8 cellular contexts compared by ENCODE assay signal in the genomic region with DNA sequence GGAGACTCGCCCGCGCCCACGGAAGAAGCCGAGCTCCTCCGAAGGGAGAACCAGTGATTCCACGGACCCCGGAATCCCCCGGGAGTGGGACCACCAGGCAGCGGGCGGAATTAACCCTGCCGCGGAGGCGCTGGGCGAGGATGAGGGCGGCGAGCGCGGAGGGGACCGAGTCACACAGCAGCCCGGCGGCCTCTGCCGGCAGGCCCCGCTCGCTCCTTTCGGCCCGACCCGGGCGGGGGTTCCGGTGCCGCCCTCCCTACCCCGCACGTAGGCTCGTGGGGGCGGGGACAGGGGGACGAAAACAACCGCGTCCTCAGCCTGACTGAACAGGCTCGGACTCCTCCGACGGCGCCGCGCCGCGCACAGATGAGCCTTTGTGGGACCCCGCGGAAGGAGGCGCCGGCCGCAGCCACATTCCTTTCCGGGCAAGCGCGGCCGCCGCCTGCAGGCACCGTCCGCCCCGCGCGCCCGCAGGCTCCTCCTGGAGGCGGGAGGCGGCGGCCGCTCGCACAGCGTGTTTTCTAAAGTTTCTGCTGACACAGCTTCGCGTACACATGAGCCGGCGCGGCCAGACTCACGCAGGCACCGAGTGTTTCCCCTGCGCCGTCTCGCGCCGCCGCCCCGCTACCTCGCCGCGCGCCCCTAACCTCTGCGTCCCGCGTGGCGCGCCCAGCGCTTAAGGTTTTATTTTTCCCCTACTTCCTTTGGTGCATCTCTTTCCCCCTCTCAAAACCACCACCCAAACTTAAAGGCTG.
DNase-seq lines count a peak whose midpoint lies in the region; ATAC-seq and TF ChIP-seq lines count a peak whose summit lies in the region.

No MANE protein-coding gene starts in this region.

- peaks cover 4 to 42% of the 10 kb centered on the region in 2 donors for H3K4me1 ChIP-seq in left lung

- TF ChIP-seq CTCF in BJ (IDR thresholded peaks at IDR 0.05; ENCODE audit: insufficient read depth, low read depth, low read length): peak; percentile 2; the same call in 1 of the 2 replicates
- TF ChIP-seq CTCF in coronary artery (IDR thresholded peaks at IDR 0.05): no peak
- peak; percentile 16 to 38 for TF ChIP-seq CTCF in left lung (IDR thresholded peaks at IDR 0.05)

- DNase-seq in BJ (ENCODE audit: low read depth) (peak; percentile 41), NCI-H460 (ENCODE audit: extremely low read depth, low read depth) (peak; percentile 75), coronary artery (ENCODE audit: low spot score) (peak; percentile 96), left lung (peak; percentile 95 to 97)
- DNase-seq in activated CD4-positive, alpha-beta T cell treated with anti-CD3 and anti-CD28 coated beads, Interleukin-2, amount 10 ng/mL, durations not matched to agents 24 days and 14 days: peak; percentile 97
- peak; percentile 83 for DNase-seq in stimulated activated CD4-positive, alpha-beta T cell treated with anti-CD3 and anti-CD28 coated beads, Interleukin-2, amount 100 ng/mL, for 4 hours (ENCODE audit: low read depth)

- H3K36me3 ChIP-seq in BJ (ENCODE audit: control insufficient read depth, insufficient read depth, low read length): no peaks in the 10 kb centered on the region
- H3K36me3 ChIP-seq in left lung: no peaks in the 10 kb centered on the region

- H3K27ac Mint-ChIP-seq in activated CD4-positive, alpha-beta T cell treated with anti-CD3 and anti-CD28 coated beads, Interleukin-2, amount 10 ng/mL, durations not matched to agents 24 days and 14 days: peak overlapping the region; percentile 100

- H3K27me3 ChIP-seq in BJ (ENCODE audit: control insufficient read depth, insufficient read depth, low read length) (no peaks in the 10 kb centered on the region), left lung (no peaks in the 10 kb centered on the region)

- POLR2A ChIA-PET in BJ (lab: Charles Lee): interaction anchor here (0.5 kb wide), 1 partner anchor 298 kb away, joined by 6 read pairs; no protein-coding TSS in a partner anchor

- H3K27ac ChIP-seq in coronary artery (peak overlapping the region; percentile 97 to 99), left lung (peak overlapping the region; percentile 99 to 100)

- peak overlapping the region; percentile 92 for H3K4me3 Mint-ChIP-seq in activated CD4-positive, alpha-beta T cell treated with anti-CD3 and anti-CD28 coated beads, Interleukin-2, amount 10 ng/mL, durations not matched to agents 24 days and 14 days

- no peaks in the 10 kb centered on the region for H3K27me3 Mint-ChIP-seq in activated CD4-positive, alpha-beta T cell treated with anti-CD3 and anti-CD28 coated beads, Interleukin-2, amount 10 ng/mL, durations not matched to agents 24 days and 14 days

- peaks cover 6% of the 10 kb centered on the region for H3K36me3 Mint-ChIP-seq in activated CD4-positive, alpha-beta T cell treated with anti-CD3 and anti-CD28 coated beads, Interleukin-2, amount 10 ng/mL, durations not matched to agents 24 days and 14 days (ENCODE audit: low read depth)

- peaks cover 38% of the 10 kb centered on the region for H3K4me1 Mint-ChIP-seq in activated CD4-positive, alpha-beta T cell treated with anti-CD3 and anti-CD28 coated beads, Interleukin-2, amount 10 ng/mL, durations not matched to agents 24 days and 14 days

- peaks cover 5% of the 10 kb centered on the region for H3K9me3 Mint-ChIP-seq in activated CD4-positive, alpha-beta T cell treated with anti-CD3 and anti-CD28 coated beads, Interleukin-2, amount 10 ng/mL, durations not matched to agents 24 days and 14 days

- H3K4me3 ChIP-seq in BJ (ENCODE audit: low read depth, low read length) (peak overlapping the region; percentile 77), coronary artery (peak overlapping the region; percentile 84), left lung (peak overlapping the region; percentile 74 to 81)

- CTCF ChIA-PET in BJ (lab: Yijun Ruan, JAX): interaction anchor here (0.5 kb wide), 1 partner anchor 100 kb away, joined by 3 read pairs; no protein-coding TSS in a partner anchor

- intact Hi-C loops in activated CD4-positive, alpha-beta T cell treated with anti-CD3 and anti-CD28 coated beads, Interleukin-2, amount 10 ng/mL, durations not matched to agents 24 days and 14 days (cut with micrococcal nuclease): loop anchor here (1.0 to 5.0 kb wide), 7 partner anchors 33 to 334 kb away; no protein-coding TSS in a partner anchor
- intact Hi-C loops in left lung (cut with DNase I): loop anchor here in 1 of 2 donors (10.0 kb wide), 1 partner anchor 237 kb away; no protein-coding TSS in a partner anchor

- H3K9me3 ChIP-seq in left lung: no peaks in the 10 kb centered on the region

- ATAC-seq in GM19035 (IDR thresholded peaks at IDR 0.05; ENCODE audit: unreplicated experiment) (peak; percentile 81), HG03280 (IDR thresholded peaks at IDR 0.05; ENCODE audit: unreplicated experiment) (peak; percentile 77), left lung (peak; percentile 94)

Comparison
In these comparisons a context has a peak if more than half of its experiments do, and no peak if none do; other contexts are left out.
1. Peak in every context shown above with its lines: DNase-seq, ATAC-seq, H3K4me3 ChIP-seq and H3K27ac ChIP-seq.
2. DNase-seq: peak in every context shown above with its lines; median percentile 97 in activated CD4-positive, alpha-beta T cell treated with anti-CD3 and anti-CD28 coated beads, Interleukin-2, amount 10 ng/mL, durations not matched to agents 24 days and 14 days; 96 in coronary artery; 96 in left lung; 83 in stimulated activated CD4-positive, alpha-beta T cell treated with anti-CD3 and anti-CD28 coated beads, Interleukin-2, amount 100 ng/mL, for 4 hours; 75 in NCI-H460; 41 in BJ.